Comparison of ENCODE assay signal across 2 cellular contexts in the genomic region with DNA sequence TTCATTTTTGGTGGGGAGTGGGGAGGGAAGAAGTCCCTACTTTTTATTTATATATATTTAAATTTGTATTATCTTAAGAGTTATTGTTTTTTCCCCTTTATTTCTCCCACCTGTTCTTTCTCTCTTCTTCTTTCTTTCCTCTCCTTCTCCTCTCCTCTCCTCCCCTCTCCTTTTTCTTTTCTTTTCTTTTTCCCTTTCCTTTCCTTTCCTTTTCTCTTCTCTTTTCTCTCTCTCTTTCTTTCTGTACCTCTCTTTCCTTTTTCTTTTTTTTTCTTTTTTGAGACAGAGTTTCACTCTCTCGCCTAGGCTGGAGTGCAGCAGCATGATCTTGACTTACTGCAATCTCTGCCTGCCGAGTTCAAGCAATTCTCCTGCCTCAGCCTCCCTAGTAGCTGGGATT.
TF ChIP-seq lines count a peak whose summit lies in the region.

No MANE protein-coding gene starts in this region.

TF ChIP-seq in HEK293, 187 proteins besides CTCF, POLR2A, EP300 and RAD21:
- peak; percentile 58 for TF ChIP-seq ZNF366 (tag by site-specific recombination; conservative IDR thresholded peaks at IDR 0.05)
- no peak for TF ChIP-seq ZSCAN30 (tag by site-specific recombination; IDR thresholded peaks at IDR 0.05)
- TF ChIP-seq ZNF311 (tag by site-specific recombination; IDR thresholded peaks at IDR 0.05; ENCODE audit: borderline replicate concordance) = no peak
- no peak for TF ChIP-seq ZFP69B (tag by site-specific recombination; IDR thresholded peaks at IDR 0.05)
- no peak for TF ChIP-seq ZNF792 (tag by site-specific recombination; IDR thresholded peaks at IDR 0.05)
- TF ChIP-seq ZNF354C (tag by site-specific recombination; IDR thresholded peaks at IDR 0.05; ENCODE audit: borderline replicate concordance, low read depth) = no peak
- TF ChIP-seq ZNF521 (tag by site-specific recombination; IDR thresholded peaks at IDR 0.05) = no peak
- TF ChIP-seq PRDM1 (tag by site-specific recombination; IDR thresholded peaks at IDR 0.05) = peak; percentile 98
- TF ChIP-seq ZFP41 (tag by site-specific recombination; IDR thresholded peaks at IDR 0.05; ENCODE audit: borderline replicate concordance) = no peak
- TF ChIP-seq, protein P1, sequence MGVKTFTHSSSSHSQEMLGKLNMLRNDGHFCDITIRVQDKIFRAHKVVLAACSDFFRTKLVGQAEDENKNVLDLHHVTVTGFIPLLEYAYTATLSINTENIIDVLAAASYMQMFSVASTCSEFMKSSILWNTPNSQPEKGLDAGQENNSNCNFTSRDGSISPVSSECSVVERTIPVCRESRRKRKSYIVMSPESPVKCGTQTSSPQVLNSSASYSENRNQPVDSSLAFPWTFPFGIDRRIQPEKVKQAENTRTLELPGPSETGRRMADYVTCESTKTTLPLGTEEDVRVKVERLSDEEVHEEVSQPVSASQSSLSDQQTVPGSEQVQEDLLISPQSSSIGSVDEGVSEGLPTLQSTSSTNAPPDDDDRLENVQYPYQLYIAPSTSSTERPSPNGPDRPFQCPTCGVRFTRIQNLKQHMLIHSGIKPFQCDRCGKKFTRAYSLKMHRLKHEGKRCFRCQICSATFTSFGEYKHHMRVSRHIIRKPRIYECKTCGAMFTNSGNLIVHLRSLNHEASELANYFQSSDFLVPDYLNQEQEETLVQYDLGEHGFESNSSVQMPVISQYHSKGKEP (tag by site-specific recombination; IDR thresholded peaks at IDR 0.05) = no peak
- TF ChIP-seq ZNF624 (tag by site-specific recombination; IDR thresholded peaks at IDR 0.05) = no peak
- TF ChIP-seq ZNF155 (tag by site-specific recombination; IDR thresholded peaks at IDR 0.05) = no peak
- 0 out of 2 replicates have a peak, but pooled peaks have one; percentile 32 for TF ChIP-seq ZNF571 (tag by site-specific recombination; IDR thresholded peaks at IDR 0.05)
- TF ChIP-seq YY1 (tag by site-specific recombination; IDR thresholded peaks at IDR 0.05) = no peak

TF ChIP-seq in K562, 482 proteins besides CTCF, POLR2A, EP300 and RAD21:
- TF ChIP-seq, protein P2, sequence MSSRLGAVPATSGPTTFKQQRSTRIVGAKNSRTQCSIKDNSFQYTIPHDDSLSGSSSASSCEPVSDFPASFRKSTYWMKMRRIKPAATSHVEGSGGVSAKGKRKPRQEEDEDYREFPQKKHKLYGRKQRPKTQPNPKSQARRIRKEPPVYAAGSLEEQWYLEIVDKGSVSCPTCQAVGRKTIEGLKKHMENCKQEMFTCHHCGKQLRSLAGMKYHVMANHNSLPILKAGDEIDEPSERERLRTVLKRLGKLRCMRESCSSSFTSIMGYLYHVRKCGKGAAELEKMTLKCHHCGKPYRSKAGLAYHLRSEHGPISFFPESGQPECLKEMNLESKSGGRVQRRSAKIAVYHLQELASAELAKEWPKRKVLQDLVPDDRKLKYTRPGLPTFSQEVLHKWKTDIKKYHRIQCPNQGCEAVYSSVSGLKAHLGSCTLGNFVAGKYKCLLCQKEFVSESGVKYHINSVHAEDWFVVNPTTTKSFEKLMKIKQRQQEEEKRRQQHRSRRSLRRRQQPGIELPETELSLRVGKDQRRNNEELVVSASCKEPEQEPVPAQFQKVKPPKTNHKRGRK (tag; IDR thresholded peaks at IDR 0.05) = peak; percentile 86
- TF ChIP-seq OTX1 (CRISPR knock-in tag; IDR thresholded peaks at IDR 0.05) (0 out of 2 replicates have a peak, but pooled peaks have one; percentile 24), MYNN (IDR thresholded peaks at IDR 0.05) (no peak), MYNN (CRISPR knock-in tag; IDR thresholded peaks at IDR 0.05) (no peak), BCL6 (CRISPR knock-in tag; IDR thresholded peaks at IDR 0.05) (no peak)
